ENCODE assay signal across 8 cellular contexts in genomic region chr20:50790651-50791277, GRCh38. TPM values are rescaled to one million over a fixed set of nuclear protein-coding genes. Genes with fewer than 3 reads are reported as not detected.
DNase-seq lines count a peak whose midpoint lies in the region; ATAC-seq and TF ChIP-seq lines count a peak whose summit lies in the region.

No MANE protein-coding gene starts in this region.

- H3K9ac ChIP-seq in smooth muscle cell (ENCODE audit: low read depth) = peak overlapping the region; percentile 62

- H3K9me3 Mint-ChIP-seq in MCF 10A (ENCODE audit: unreplicated experiment) = no peaks in the 10 kb centered on the region

- peak overlapping the region; percentile 69 for H3K27ac Mint-ChIP-seq in MCF 10A (ENCODE audit: low read depth, unreplicated experiment)

- POLR2A ChIA-PET in MCF 10A (lab: Yijun Ruan, JAX) = interaction anchor here (0.6 to 4.5 kb wide), 33 partner anchors 15 to 368 kb away, joined by 3 to 32 read pairs (median 4); partner anchors contain the start of genes ADNP, DPM1, MOCS3 and PARD6B

- H3K27me3 Mint-ChIP-seq in MCF 10A (ENCODE audit: insufficient read depth, unreplicated experiment) = no peaks in the 10 kb centered on the region

- H3K36me3 ChIP-seq in smooth muscle cell (ENCODE audit: low read depth) = no peaks in the 10 kb centered on the region

- H3K36me3 Mint-ChIP-seq in MCF 10A (ENCODE audit: insufficient read depth, unreplicated experiment) = no peaks in the 10 kb centered on the region

- H3K4me3 Mint-ChIP-seq in MCF 10A (ENCODE audit: unreplicated experiment) = no peak overlapping the region

- DNase-seq in NCI-H1436 (lab: John Stamatoyannopoulos, UW) = peak; percentile 73
- no peak for DNase-seq in NCI-H1436 treated with DMSO at 0.1 percent for 48 hours (lab: John Stamatoyannopoulos, UW)
- peak; percentile 54 for DNase-seq in NCI-H1694 (lab: John Stamatoyannopoulos, UW)
- peak; percentile 88 for DNase-seq in UCSD-AML1 (lab: John Stamatoyannopoulos, UW; ENCODE audit: unreplicated experiment)
- DNase-seq in MCF 10A (ENCODE audit: unreplicated experiment) = peak; percentile 85
- DNase-seq in iPS-NIHi11 (ENCODE audit: low spot score) = peak; percentile 91
- DNase-seq in smooth muscle cell (lab: John Stamatoyannopoulos, UW; ENCODE audit: unreplicated experiment) = peak; percentile 57

- CTCF ChIA-PET in MCF 10A (lab: Yijun Ruan, JAX) = interaction anchor here (0.5 to 11.2 kb wide), 60 partner anchors 9 to 910 kb away, joined by 3 to 256 read pairs (median 4); partner anchors contain the start of gene ADNP

- no peaks in the 10 kb centered on the region for H3K9me3 ChIP-seq in smooth muscle cell (replicated peaks; ENCODE audit: low read depth)

- H3K4me2 ChIP-seq in smooth muscle cell = peak overlapping the region; percentile 74

- BruUV-seq in MCF 10A (replicated peaks; lab: Mats Ljungman, UMichigan) = no TSS peak

- H3K27ac ChIP-seq in smooth muscle cell (ENCODE audit: low read depth) = peak overlapping the region; percentile 74

- H3K27me3 ChIP-seq in smooth muscle cell (ENCODE audit: low read depth) = no peaks in the 10 kb centered on the region

- H2AFZ ChIP-seq in smooth muscle cell (ENCODE audit: low read depth) = peak overlapping the region; percentile 90

- ATAC-seq in HG02798 (IDR thresholded peaks at IDR 0.05; ENCODE audit: poor library complexity, unreplicated experiment) = peak; percentile 54

- H3K4me1 Mint-ChIP-seq in MCF 10A (ENCODE audit: insufficient read depth, unreplicated experiment) = peaks cover 6% of the 10 kb centered on the region

- peak overlapping the region; percentile 15 for H3K4me3 ChIP-seq in smooth muscle cell

- intact Hi-C loops in MCF 10A (cut with micrococcal nuclease) = loop anchor here (5.0 to 10.0 kb wide), 2 partner anchors 517 to 844 kb away; no protein-coding TSS in a partner anchor

- H3K4me1 ChIP-seq in smooth muscle cell (ENCODE audit: low read depth) = peaks cover 21% of the 10 kb centered on the region

- H3K79me2 ChIP-seq in smooth muscle cell (ENCODE audit: low read depth) = no peaks in the 10 kb centered on the region

- peaks cover 16% of the 10 kb centered on the region for H3F3A ChIP-seq in smooth muscle cell (ENCODE audit: low read depth)

- peak; percentile 70 for TF ChIP-seq CTCF in MCF 10A (IDR thresholded peaks at IDR 0.05; ENCODE audit: unreplicated experiment)
- TF ChIP-seq CTCF in smooth muscle cell (IDR thresholded peaks at IDR 0.05; ENCODE audit: borderline replicate concordance, insufficient read depth, poor library complexity, severe bottlenecking) = peak; percentile 58

- WGBS in smooth muscle cell (ENCODE audit: low lambda C conversion rate) = 9% methylated on average over 21 of the region's 23 CpGs

- H4K20me1 ChIP-seq in smooth muscle cell (ENCODE audit: low read depth) = no peaks in the 10 kb centered on the region

RNA-seq across cellular contexts. Expression of gene BCAS4, which starts 4.1 kb away (rescaled TPM):
- 5.4 and 7.9 TPM in 2 replicates for total RNA-seq in MCF 10A (2022)
- 1.1 and 5.3 TPM in 2 replicates for total RNA-seq in smooth muscle cell
- polyA plus RNA-seq in smooth muscle cell = 13.1 and 14.1 TPM in 2 replicates

RNA-seq across cellular contexts. Expression of gene PARD6B, which starts 59.4 kb away (rescaled TPM):
- total RNA-seq in MCF 10A (2022) (5.3 and 5.8 TPM in 2 replicates), smooth muscle cell (4.6 and 6.5 TPM in 2 replicates)
- polyA plus RNA-seq in smooth muscle cell = 0.26 and 1.7 TPM in 2 replicates
